In the genomic region with DNA sequence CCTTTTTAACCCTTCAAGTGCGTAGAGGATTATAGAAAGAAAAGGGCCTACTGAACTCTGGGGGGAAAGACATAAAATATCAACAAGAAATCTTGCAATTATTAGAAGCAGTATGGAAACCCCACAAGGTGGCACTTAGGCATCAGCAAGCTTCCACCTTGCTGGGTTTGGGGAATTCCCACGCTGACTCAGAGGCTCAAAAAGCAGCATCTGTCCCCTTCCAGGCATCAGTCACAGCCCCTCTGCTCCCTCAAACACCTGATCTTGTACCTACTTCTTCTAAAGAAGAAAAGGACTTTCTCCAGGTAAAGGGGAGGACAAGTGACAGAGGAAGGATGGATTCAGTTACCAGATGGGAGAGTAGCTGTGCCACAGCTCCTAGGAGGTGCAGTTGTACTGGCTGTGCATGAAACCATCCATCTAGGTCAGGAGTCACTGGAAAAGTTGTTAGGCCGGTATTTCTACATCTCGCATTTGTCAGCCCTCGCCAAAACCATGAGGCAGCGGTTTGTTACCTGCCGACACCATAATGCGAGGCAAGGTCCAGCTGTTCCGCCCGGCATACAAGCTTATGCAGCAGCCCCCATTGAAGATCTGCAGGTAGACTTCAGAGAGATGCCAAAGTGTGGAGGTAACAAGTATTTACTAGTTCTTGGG, we compare ENCODE assay signal across 8 cellular contexts. TPM values are rescaled to one million over a fixed set of nuclear protein-coding genes. Genes with fewer than 3 reads are reported as not detected.
A peak's percentile ranks its signal among the peaks of the same experiment; 100 is the strongest.
DNase-seq lines count a peak whose midpoint lies in the region; ATAC-seq and TF ChIP-seq lines count a peak whose summit lies in the region.
"Not testable (repeated sequence)": the region's sequence is repeated elsewhere in the genome, so short reads cannot be mapped to it uniquely, and the experiment has no call there.

No MANE protein-coding gene starts in this region.

- ATAC-seq in GM19397 (IDR thresholded peaks at IDR 0.05; ENCODE audit: unreplicated experiment) = peak; percentile 64
- ATAC-seq in foreskin keratinocyte = peak; percentile 70

- peak overlapping the region; percentile 8; the same call in 1 of the 2 replicates for H3K9ac ChIP-seq in OCI-LY3 (ENCODE audit: low read length)

- DNase-seq in Daoy (ENCODE audit: low read depth) = peak; percentile 37
- DNase-seq in activated CD4-positive, alpha-beta T cell treated with anti-CD3 and anti-CD28 coated beads, Interleukin-2, amount 50 U/mL, for 4 hours = peak; percentile 58 to 63
- DNase-seq in activated effector memory CD4-positive, alpha-beta T cell treated with anti-CD3 and anti-CD28 coated beads, Interleukin-2, amount 50 U/mL, for 16 hours = peak; percentile 85
- peak; percentile 66 to 87 for DNase-seq in foreskin keratinocyte
- DNase-seq in stimulated activated CD4-positive, alpha-beta T cell treated with anti-CD3 and anti-CD28 coated beads, Interleukin-1b, Interleukin-23, amount 100 ng/mL, for 48 hours = peak; percentile 64
- DNase-seq in stimulated activated CD8-positive, alpha-beta memory T cell treated with anti-CD3 and anti-CD28 coated beads, Interleukin-7, amount 100 ng/mL, for 4 hours (ENCODE audit: low read depth in 2 of 2) = peak; percentile 45 to 51

- H4K20me1 ChIP-seq in OCI-LY3 (ENCODE audit: insufficient read depth, low read length) = not testable (repeated sequence)

- not testable (repeated sequence) for H3K27me3 ChIP-seq in OCI-LY3 (ENCODE audit: low read depth, low read length); foreskin keratinocyte

- not testable (repeated sequence) for H3K4me3 ChIP-seq in OCI-LY3 (ENCODE audit: low read length)

- H3K27ac ChIP-seq in OCI-LY3 (ENCODE audit: low read length) = peak overlapping the region; percentile 14; the same call in 1 of the 2 replicates
- not testable (repeated sequence) for H3K27ac ChIP-seq in foreskin keratinocyte

- peak overlapping the region; percentile 34; the same call in 1 of the 2 replicates for H3K4me2 ChIP-seq in OCI-LY3 (ENCODE audit: low read length)

- H3K9me3 ChIP-seq in OCI-LY3 (ENCODE audit: insufficient read depth, low read length) = not testable (repeated sequence)

- H3K79me2 ChIP-seq in OCI-LY3 (ENCODE audit: low read length) = not testable (repeated sequence)

- TF ChIP-seq CTCF in OCI-LY3 (IDR thresholded peaks at IDR 0.05; ENCODE audit: low read depth, low read length) (peak; percentile 61), foreskin keratinocyte (conservative IDR thresholded peaks at IDR 0.05) (peak; percentile 83)

- not testable (repeated sequence) for H3K36me3 ChIP-seq in OCI-LY3 (replicated peaks; ENCODE audit: low read depth, low read length)

- H2AFZ ChIP-seq in OCI-LY3 (ENCODE audit: low read depth, low read length) = peak overlapping the region; percentile 67; the same call in 1 of the 2 replicates

- peaks cover 11% of the 10 kb centered on the region for H3K4me1 ChIP-seq in OCI-LY3 (ENCODE audit: low read length)
- H3K4me1 ChIP-seq in foreskin keratinocyte = peaks cover 10% of the 10 kb centered on the region

RNA-seq across cellular contexts. Expression of gene NAGK, which starts 18.6 kb away (rescaled TPM):
- 51.9 and 65.8 TPM in 2 replicates for total RNA-seq in Daoy (2014; rRNA removed; shearing (Covaris generic))
- 52.2 and 81.9 TPM in 2 replicates for total RNA-seq in foreskin keratinocyte
- 85.0 and 124 TPM in 2 replicates for polyA plus RNA-seq in foreskin keratinocyte

RNA-seq across cellular contexts. Expression of gene TEX261, which starts 55.2 kb away (rescaled TPM):
- total RNA-seq in Daoy (2014; rRNA removed; shearing (Covaris generic)) = 22.3 and 23.9 TPM in 2 replicates
- total RNA-seq in foreskin keratinocyte = 40.0 and 41.7 TPM in 2 replicates
- polyA plus RNA-seq in foreskin keratinocyte = 32.6 and 35.5 TPM in 2 replicates
